ENCODE assay signal across 8 cellular contexts in the genomic region with DNA sequence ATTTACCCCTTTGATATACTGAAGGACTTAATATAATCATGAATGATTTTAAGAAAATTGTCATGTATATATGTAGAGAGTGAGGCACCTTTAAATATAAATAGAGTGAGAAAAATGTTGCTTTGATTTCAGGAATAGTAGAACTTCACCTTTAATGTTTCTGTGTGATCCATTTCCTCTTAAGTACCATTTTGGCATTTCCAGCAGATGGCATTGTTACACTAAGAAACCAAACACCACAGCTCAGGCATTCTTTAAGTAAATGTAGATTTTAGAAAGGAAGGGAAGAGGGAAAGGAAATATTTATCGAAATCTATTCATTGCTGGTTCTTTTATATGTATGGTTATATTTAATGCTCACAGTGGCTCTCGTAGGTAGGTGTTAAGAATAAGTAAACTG.
DNase-seq lines count a peak whose midpoint lies in the region; ATAC-seq and TF ChIP-seq lines count a peak whose summit lies in the region.

No MANE protein-coding gene starts in this region.

- 100% methylated on average over 1 of the region's 2 CpGs for WGBS in iPS DF 6.9 (ENCODE audit: insufficient coverage, insufficient read length)

- no peak overlapping the region for H3K4me3 ChIP-seq in NB4 (ENCODE audit: low read depth, low read length)
- no peak overlapping the region for H3K4me3 ChIP-seq in iPS DF 6.9 (ENCODE audit: low read length)

- no peak for ATAC-seq in Right ventricle myocardium inferior
- no peak for ATAC-seq in HG02763 (IDR thresholded peaks at IDR 0.05; ENCODE audit: unreplicated experiment)
- no peak for ATAC-seq in HG02970 (IDR thresholded peaks at IDR 0.05; ENCODE audit: low FRiP score, unreplicated experiment)

- H3K27me3 ChIP-seq in iPS DF 6.9 (ENCODE audit: control insufficient read depth, insufficient read depth, low read length) = no peaks in the 10 kb centered on the region

- TF ChIP-seq POLR2A in NB4 (IDR thresholded peaks at IDR 0.05; ENCODE audit: extremely low read depth, insufficient read length) = no peak

- no peaks in the 10 kb centered on the region for H3K9me3 ChIP-seq in iPS DF 6.9 (ENCODE audit: control insufficient read depth, insufficient read depth, low read length)

- TF ChIP-seq CTCF in NB4 (IDR thresholded peaks at IDR 0.05; ENCODE audit: low read depth, low read length) = peak; percentile 27

- no peak overlapping the region for H3K27ac ChIP-seq in iPS DF 6.9 (ENCODE audit: low read length)

- intact Hi-C loops in Right ventricle myocardium inferior (cut with DNase I) = no loop called here

- peak; percentile 2 for DNase-seq in ELF-1 (ENCODE audit: low read depth, low spot score)
- peak; percentile 54 for DNase-seq in NB4 (ENCODE audit: low read depth)
- peak; percentile 10 for DNase-seq in RPMI8226
- peak; percentile 20 for DNase-seq in iPS DF 6.9 (ENCODE audit: low read depth, low spot score)
- no peak for DNase-seq in T-helper 9 cell
- DNase-seq in Right ventricle myocardium inferior (ENCODE audit: missing footprints) = no peak

- H3K36me3 ChIP-seq in iPS DF 6.9 (ENCODE audit: control insufficient read depth, insufficient read depth, low read length) = no peaks in the 10 kb centered on the region

- H3K4me1 ChIP-seq in iPS DF 6.9 (ENCODE audit: control insufficient read depth, insufficient read depth, low read length) = no peaks in the 10 kb centered on the region

Comparison
In these comparisons a context has a peak if more than half of its experiments do, and no peak if none do; other contexts are left out.
1. DNase-seq: peak in ELF-1 (single experiment), NB4 (single experiment), RPMI8226 (single experiment) and iPS DF 6.9 (single experiment); none in T-helper 9 cell (single experiment) and Right ventricle myocardium inferior (single experiment).